21 cellular contexts compared by ENCODE assay signal in the genomic region with DNA sequence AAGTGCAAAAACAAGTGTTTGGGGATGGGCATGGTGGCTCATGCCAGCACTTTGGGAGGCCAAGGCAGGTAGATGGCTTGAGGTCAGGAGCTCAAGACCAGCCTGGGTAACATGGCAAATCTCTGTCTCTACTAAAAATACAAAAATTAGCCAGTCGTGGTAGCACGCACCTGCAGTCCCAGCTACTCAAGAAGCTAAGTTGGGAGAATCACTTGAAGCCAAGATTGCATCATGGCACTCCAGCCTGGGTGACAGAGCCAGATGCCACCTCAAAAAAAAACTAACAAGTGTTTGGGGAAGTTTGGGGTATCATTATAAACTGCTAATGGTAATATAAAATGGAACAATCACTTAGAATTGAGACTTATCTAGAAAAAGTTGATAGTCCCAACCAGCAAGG. TPM values are rescaled to one million over a fixed set of nuclear protein-coding genes. Genes with fewer than 3 reads are reported as not detected.
DNase-seq lines count a peak whose midpoint lies in the region; ATAC-seq and TF ChIP-seq lines count a peak whose summit lies in the region.
"Had no signal": no experiment of that assay in that cellular context is flagged by ENCODE, and none has a peak within 500 bp of the region (broad histone marks: within the 10 kb centered on the region; RNA-seq: fewer than 3 reads in every experiment).

No MANE protein-coding gene starts in this region.

- in situ Hi-C loops in GM13977 (cut with MboI; ENCODE audit: low pct_unique_long_range_greater_than_20kb, low sequenced_read_pairs, unreplicated experiment): no loop called here

- H3K4me1 Mint-ChIP-seq in Caco-2 (ENCODE audit: low read depth, unreplicated experiment): peaks cover 17% of the 10 kb centered on the region
- H3K4me1 Mint-ChIP-seq in activated T-helper 2 cell treated with anti-CD3 and anti-CD28 coated beads, Interferon-gamma antibody, Interleukin-2, Interleukin-4, amounts not matched to agents 10 μg/mL and 5 μg/mL and 100 μg/mL, durations not matched to agents 14 hours and 24 hours and 36 hours (ENCODE audit: low read depth): peaks cover 20% of the 10 kb centered on the region

- no peak for TF ChIP-seq CTCF in Caco-2 (IDR thresholded peaks at IDR 0.05; ENCODE audit: insufficient read depth in 1 of 2, low read depth in 1 of 2, low read length in 1 of 2, severe bottlenecking in 1 of 2, unreplicated experiment in 1 of 2)
- TF ChIP-seq CTCF in psoas muscle (IDR thresholded peaks at IDR 0.05): no peak
- no peak for TF ChIP-seq CTCF in GM13977 (IDR thresholded peaks at IDR 0.05; ENCODE audit: extremely low read depth, insufficient read depth, missing control alignments)

- H3K9me3 Mint-ChIP-seq in Caco-2 (ENCODE audit: unreplicated experiment): peaks cover 9% of the 10 kb centered on the region
- peaks cover 9% of the 10 kb centered on the region for H3K9me3 Mint-ChIP-seq in activated T-helper 2 cell treated with anti-CD3 and anti-CD28 coated beads, Interferon-gamma antibody, Interleukin-2, Interleukin-4, amounts not matched to agents 10 μg/mL and 5 μg/mL and 100 μg/mL, durations not matched to agents 14 hours and 24 hours and 36 hours

- H3K36me3 Mint-ChIP-seq in Caco-2 (ENCODE audit: insufficient read depth, unreplicated experiment): peaks cover 6% of the 10 kb centered on the region
- H3K36me3 Mint-ChIP-seq in activated T-helper 2 cell treated with anti-CD3 and anti-CD28 coated beads, Interferon-gamma antibody, Interleukin-2, Interleukin-4, amounts not matched to agents 10 μg/mL and 5 μg/mL and 100 μg/mL, durations not matched to agents 14 hours and 24 hours and 36 hours (ENCODE audit: low read depth): peaks cover 26% of the 10 kb centered on the region

- H3K4me3 Mint-ChIP-seq in Caco-2 (ENCODE audit: unreplicated experiment): no peak overlapping the region
- H3K4me3 Mint-ChIP-seq in activated T-helper 2 cell treated with anti-CD3 and anti-CD28 coated beads, Interferon-gamma antibody, Interleukin-2, Interleukin-4, amounts not matched to agents 10 μg/mL and 5 μg/mL and 100 μg/mL, durations not matched to agents 14 hours and 24 hours and 36 hours (ENCODE audit: low read depth): no peak overlapping the region
- H3K4me3 Mint-ChIP-seq: GM23338, H9 had no signal

- peak overlapping the region; percentile 43 for H3K27ac ChIP-seq in psoas muscle
- H3K27ac ChIP-seq: RWPE1 had no signal

- H3K36me3 ChIP-seq in Caco-2 (ENCODE audit: control insufficient read depth, insufficient read depth, low read length): no peaks in the 10 kb centered on the region
- no peaks in the 10 kb centered on the region for H3K36me3 ChIP-seq in psoas muscle (ENCODE audit: insufficient read depth in 1 of 2, low read depth in 1 of 2)
- H3K36me3 ChIP-seq: BE2C had no signal

- H3K27me3 Mint-ChIP-seq in Caco-2 (ENCODE audit: insufficient read depth, unreplicated experiment): no peaks in the 10 kb centered on the region
- no peaks in the 10 kb centered on the region for H3K27me3 Mint-ChIP-seq in activated T-helper 2 cell treated with anti-CD3 and anti-CD28 coated beads, Interferon-gamma antibody, Interleukin-2, Interleukin-4, amounts not matched to agents 10 μg/mL and 5 μg/mL and 100 μg/mL, durations not matched to agents 14 hours and 24 hours and 36 hours (ENCODE audit: low read depth)

- WGBS in psoas muscle, 3 donors: 25 to 64% (median 28%) methylated on average over 2 of the region's 2 CpGs

- ATAC-seq in psoas muscle: peak in 3 of 4 donors; percentile 44 to 65 (median 62)
- no peak for ATAC-seq in GM19351 (IDR thresholded peaks at IDR 0.05; ENCODE audit: unreplicated experiment)
- ATAC-seq: GM23338, HepG2, Panc1 had no signal

- no peak overlapping the region for H3K4me3 ChIP-seq in Caco-2 (ENCODE audit: low read depth, low read length)
- H3K4me3 ChIP-seq in psoas muscle: no peak overlapping the region
- H3K4me3 ChIP-seq: GM23338 had no signal

- POLR2A ChIA-PET in Caco-2 (lab: Charles Lee): no interaction called here

- no peak overlapping the region for H3K27ac Mint-ChIP-seq in Caco-2 (ENCODE audit: unreplicated experiment)
- H3K27ac Mint-ChIP-seq in activated T-helper 2 cell treated with anti-CD3 and anti-CD28 coated beads, Interferon-gamma antibody, Interleukin-2, Interleukin-4, amounts not matched to agents 10 μg/mL and 5 μg/mL and 100 μg/mL, durations not matched to agents 14 hours and 24 hours and 36 hours: peak overlapping the region; percentile 22
- H3K27ac Mint-ChIP-seq: GM23338, H9 had no signal

- no peaks in the 10 kb centered on the region for H3K27me3 ChIP-seq in Caco-2 (replicated peaks; ENCODE audit: control insufficient read depth, insufficient read depth, low read length)
- no peaks in the 10 kb centered on the region for H3K27me3 ChIP-seq in psoas muscle (ENCODE audit: insufficient read depth in 3 of 3, low read length in 2 of 3)
- H3K27me3 ChIP-seq: BE2C had no signal

- no peaks in the 10 kb centered on the region for H3K9me3 ChIP-seq in Caco-2
- H3K9me3 ChIP-seq in psoas muscle: peaks cover 5% of the 10 kb centered on the region
- H3K9me3 ChIP-seq: BE2C had no signal

- intact Hi-C loops in Caco-2 (cut with micrococcal nuclease; ENCODE audit: unreplicated experiment): no loop called here
- intact Hi-C loops in activated T-helper 2 cell treated with anti-CD3 and anti-CD28 coated beads, Interferon-gamma antibody, Interleukin-2, Interleukin-4, amounts not matched to agents 10 μg/mL and 5 μg/mL and 100 μg/mL, durations not matched to agents 14 hours and 24 hours and 36 hours (cut with micrococcal nuclease): no loop called here
- intact Hi-C loops in psoas muscle (cut with DNase I): no loop called here

- no peak for DNase-seq in Caco-2
- peak; percentile 40 for DNase-seq in MV-4-11 (lab: John Stamatoyannopoulos, UW)
- DNase-seq in activated T-helper 2 cell treated with anti-CD3 and anti-CD28 coated beads, Interferon-gamma antibody, Interleukin-2, Interleukin-4, amounts not matched to agents 10 μg/mL and 5 μg/mL and 100 μg/mL, durations not matched to agents 14 hours and 24 hours and 36 hours (ENCODE audit: low spot score): no peak
- DNase-seq in psoas muscle: no peak
- DNase-seq in GM13977 (ENCODE audit: low spot score): no peak
- DNase-seq in kidney glomerular epithelial cell (lab: John Stamatoyannopoulos, UW): no peak
- DNase-seq: BE2C, H9, KBM-7, NCI-H1092 treated with DMSO at 0.1 percent for 48 hours, NCI-H1436, NCI-H187, NCI-H2081 treated with DMSO at 0.1 percent for 48 hours, NCI-H748 treated with DMSO at 0.1 percent for 48 hours, SHP77 treated with DMSO at 0.1 percent for 48 hours, T-helper 1 cell had no signal

- H3K4me1 ChIP-seq in Caco-2 (peaks cover 6% of the 10 kb centered on the region; the same call in 1 of the 2 replicates), psoas muscle (peaks cover 45% of the 10 kb centered on the region)
- H3K4me1 ChIP-seq: BE2C had no signal

- CTCF ChIA-PET in Caco-2 (lab: Charles Lee): no interaction called here

- BruUV-seq in Caco-2 (replicated peaks; lab: Mats Ljungman, UMichigan): TSS peak; percentile 8

RNA-seq across cellular contexts. Expression of a gene that starts 24.6 kb away (rescaled TPM):
- 31.3 and 33.3 TPM in 2 replicates for total RNA-seq in Caco-2 (2022)
- total RNA-seq in activated T-helper 2 cell treated with anti-CD3 and anti-CD28 coated beads, Interferon-gamma antibody, Interleukin-2, Interleukin-4, amounts not matched to agents 10 μg/mL and 5 μg/mL and 100 μg/mL, durations not matched to agents 14 hours and 24 hours and 36 hours: 25.5 and 28.0 TPM in 2 replicates
- 10 to 100 TPM; 12.2 to 67.2 (median 31.1) TPM for total RNA-seq in psoas muscle
- polyA plus RNA-seq in psoas muscle: 1 to 10 TPM; 3.9 to 6.3 (median 5.4) TPM
